In the genomic region with DNA sequence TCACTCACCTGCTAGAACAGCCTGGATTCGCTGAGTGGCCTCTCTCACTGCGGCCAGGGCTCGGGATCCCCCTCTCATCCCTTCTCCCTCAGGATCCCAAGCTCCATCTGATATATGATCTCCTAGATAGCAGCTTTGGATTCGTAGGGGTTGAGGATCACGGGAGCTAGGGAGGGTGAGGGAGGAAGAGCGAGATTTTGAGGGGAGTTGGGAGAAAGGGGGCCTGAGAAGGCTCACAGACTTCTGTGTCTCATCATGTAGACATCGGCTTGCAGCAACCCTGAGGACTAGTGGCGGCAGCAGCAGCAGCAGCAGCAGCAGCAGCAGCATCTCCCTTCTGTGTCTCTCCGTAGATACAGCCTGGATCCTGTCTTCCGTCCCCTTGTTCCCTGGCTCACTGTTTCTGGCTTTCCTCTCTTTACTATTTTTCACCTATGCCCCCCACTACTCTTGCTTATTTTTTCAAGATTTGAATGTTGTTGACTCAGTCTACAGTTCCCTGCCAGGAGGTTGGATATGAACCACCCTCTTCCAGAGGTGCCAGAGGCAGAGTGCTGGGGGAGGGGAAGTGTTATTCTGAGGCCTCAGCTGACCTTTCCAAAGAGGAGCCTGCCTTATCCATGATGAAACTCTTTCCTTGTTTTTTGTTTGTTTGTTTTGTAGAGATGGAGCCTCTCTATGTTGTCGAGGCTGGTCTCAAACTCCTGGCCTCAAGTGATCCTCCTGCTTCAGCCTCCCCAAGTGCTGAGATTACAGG, we compare ENCODE assay signal across 23 cellular contexts. TPM values are rescaled to one million over a fixed set of nuclear protein-coding genes. Genes with fewer than 3 reads are reported as not detected.
DNase-seq lines count a peak whose midpoint lies in the region; ATAC-seq and TF ChIP-seq lines count a peak whose summit lies in the region.
"Had no signal": no experiment of that assay in that cellular context is flagged by ENCODE, and none has a peak within 500 bp of the region (broad histone marks: within the 10 kb centered on the region; RNA-seq: fewer than 3 reads in every experiment).

A gene with protein sequence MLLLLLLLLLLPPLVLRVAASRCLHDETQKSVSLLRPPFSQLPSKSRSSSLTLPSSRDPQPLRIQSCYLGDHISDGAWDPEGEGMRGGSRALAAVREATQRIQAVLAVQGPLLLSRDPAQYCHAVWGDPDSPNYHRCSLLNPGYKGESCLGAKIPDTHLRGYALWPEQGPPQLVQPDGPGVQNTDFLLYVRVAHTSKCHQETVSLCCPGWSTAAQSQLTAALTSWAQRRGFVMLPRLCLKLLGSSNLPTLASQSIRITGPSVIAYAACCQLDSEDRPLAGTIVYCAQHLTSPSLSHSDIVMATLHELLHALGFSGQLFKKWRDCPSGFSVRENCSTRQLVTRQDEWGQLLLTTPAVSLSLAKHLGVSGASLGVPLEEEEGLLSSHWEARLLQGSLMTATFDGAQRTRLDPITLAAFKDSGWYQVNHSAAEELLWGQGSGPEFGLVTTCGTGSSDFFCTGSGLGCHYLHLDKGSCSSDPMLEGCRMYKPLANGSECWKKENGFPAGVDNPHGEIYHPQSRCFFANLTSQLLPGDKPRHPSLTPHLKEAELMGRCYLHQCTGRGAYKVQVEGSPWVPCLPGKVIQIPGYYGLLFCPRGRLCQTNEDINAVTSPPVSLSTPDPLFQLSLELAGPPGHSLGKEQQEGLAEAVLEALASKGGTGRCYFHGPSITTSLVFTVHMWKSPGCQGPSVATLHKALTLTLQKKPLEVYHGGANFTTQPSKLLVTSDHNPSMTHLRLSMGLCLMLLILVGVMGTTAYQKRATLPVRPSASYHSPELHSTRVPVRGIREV (minus strand): TSS at position 399 of the 757 bp plus-strand sequence. CDS start 69 bp downstream, at position 330.

- no peaks in the 10 kb centered on the region for H4K20me1 ChIP-seq in H9 (ENCODE audit: control insufficient read depth, insufficient read depth, insufficient read length)

- no peaks in the 10 kb centered on the region for H3K36me3 ChIP-seq in NT2/D1 (ENCODE audit: insufficient read depth, insufficient read length, low read length)
- H3K36me3 ChIP-seq in gastroesophageal sphincter = no peaks in the 10 kb centered on the region
- peaks cover 0 to 7% (median 0%) of the 10 kb centered on the region in 6 donors for H3K36me3 ChIP-seq in spleen
- H3K36me3 ChIP-seq: vagina, WERI-Rb-1 had no signal

- H3K4me1 Mint-ChIP-seq in H9 = peaks cover 45 to 52% of the 10 kb centered on the region in 2 experiments
- H3K4me1 Mint-ChIP-seq: activated CD4-positive, alpha-beta memory T cell treated with anti-CD3 and anti-CD28 coated beads, Interleukin-2, amount 10 ng/mL, durations not matched to agents 7 days and 5 days had no signal

- no peaks in the 10 kb centered on the region for H3K23me2 ChIP-seq in H9 (ENCODE audit: insufficient read length, low read depth, low read length, poor library complexity, severe bottlenecking)

- intact Hi-C loops in spleen (cut with DNase I; ENCODE audit: low total_unique reads) = no loop called here

- no peak within 1 kb of the TSS for H3K56ac ChIP-seq in H9 (ENCODE audit: insufficient read length, low read depth, low read length)

- peak within 1 kb of the TSS in 1 of 2 experiments; percentile 56; a peak in 3 of 5 replicates for H3K4me3 Mint-ChIP-seq in H9
- H3K4me3 Mint-ChIP-seq: activated CD4-positive, alpha-beta memory T cell treated with anti-CD3 and anti-CD28 coated beads, Interleukin-2, amount 10 ng/mL, durations not matched to agents 7 days and 5 days; activated naive CD4-positive, alpha-beta T cell treated with anti-CD3 and anti-CD28 coated beads for 36 hours; activated T-cell treated with anti-CD3 and anti-CD28 coated beads, Interleukin-2, amount 50 U/mL, for 24 hours; IgD-negative memory B cell; T-helper 1 cell treated with Interleukin-12 subunit alpha and Interleukin-12 subunit beta and Interleukin-4 antibody, amounts not matched to agents 30 μg/mL and 1 μg/mL, for 36 hours had no signal

- H3K4me3 ChIP-seq in NT2/D1 (ENCODE audit: insufficient read length, low read depth) = no peak within 1 kb of the TSS
- no peak within 1 kb of the TSS for H3K4me3 ChIP-seq in gastroesophageal sphincter
- H3K4me3 ChIP-seq in spleen = no peak within 1 kb of the TSS
- H3K4me3 ChIP-seq: vagina had no signal

- H2BK120ac ChIP-seq in H9 (ENCODE audit: low read depth, low read length, poor library complexity, severe bottlenecking) = no peak within 1 kb of the TSS

- H3K27me3 ChIP-seq in H9 (ENCODE audit: insufficient read depth, low read length) (no peaks in the 10 kb centered on the region), NT2/D1 (ENCODE audit: insufficient read depth, insufficient read length) (no peaks in the 10 kb centered on the region), gastroesophageal sphincter (no peaks in the 10 kb centered on the region), spleen (replicated peaks in 1 of 7) (no peaks in the 10 kb centered on the region)
- H3K27me3 ChIP-seq: vagina had no signal

- H3K9ac ChIP-seq in H9 (ENCODE audit: extremely low read depth, insufficient read length, low read length) (no peak within 1 kb of the TSS), NT2/D1 (ENCODE audit: insufficient read length, low read depth) (peak within 1 kb of the TSS; percentile 56)

- TF ChIP-seq POLR2A in gastroesophageal sphincter (IDR thresholded peaks at IDR 0.05) (no peak), spleen (IDR thresholded peaks at IDR 0.05) (no peak)

- no peak within 1 kb of the TSS for H2BK20ac ChIP-seq in H9 (ENCODE audit: low read depth, low read length, poor library complexity, severe bottlenecking)

- no peak within 1 kb of the TSS for H3K14ac ChIP-seq in H9 (ENCODE audit: insufficient read depth, low read length)

- H3K27me3 Mint-ChIP-seq in H9 (ENCODE audit: low read depth) = peaks cover 27% of the 10 kb centered on the region
- H3K27me3 Mint-ChIP-seq: activated CD4-positive, alpha-beta memory T cell treated with anti-CD3 and anti-CD28 coated beads, Interleukin-2, amount 10 ng/mL, durations not matched to agents 7 days and 5 days; activated T-cell treated with anti-CD3 and anti-CD28 coated beads, Interleukin-2, amount 50 U/mL, for 24 hours; IgD-negative memory B cell had no signal

- H3K18ac ChIP-seq in H9 (ENCODE audit: insufficient read length, low read depth, low read length) = no peak within 1 kb of the TSS

- H3K36me3 Mint-ChIP-seq in H9 (ENCODE audit: insufficient read depth in 1 of 3, low read depth in 3 of 3) = peaks cover 0 to 3% (median 0%) of the 10 kb centered on the region in 3 experiments; a peak in 1 of 7 replicates

- H2BK5ac ChIP-seq in H9 (ENCODE audit: insufficient read length, low read length) = no peak within 1 kb of the TSS

- H3K9me3 ChIP-seq in H9 (ENCODE audit: control insufficient read depth, low read depth, low read length) (no peaks in the 10 kb centered on the region), NT2/D1 (ENCODE audit: insufficient read depth, low read length) (peaks cover 8% of the 10 kb centered on the region; the same call in 1 of the 2 replicates), gastroesophageal sphincter (no peaks in the 10 kb centered on the region), spleen (no peaks in the 10 kb centered on the region)
- H3K9me3 ChIP-seq: Caco-2, vagina had no signal

- no peak within 1 kb of the TSS for H3K27ac ChIP-seq in H9 (ENCODE audit: insufficient read length, low read depth, low read length)
- no peak within 1 kb of the TSS for H3K27ac ChIP-seq in gastroesophageal sphincter
- H3K27ac ChIP-seq in spleen = peak within 1 kb of the TSS in 2 of 8 donors; percentile 30 to 48
- H3K27ac ChIP-seq: vagina, WERI-Rb-1 had no signal

- no peak within 1 kb of the TSS for H2AK5ac ChIP-seq in H9 (ENCODE audit: insufficient read length, low read length)

- no peak within 1 kb of the TSS for H3K23ac ChIP-seq in H9 (ENCODE audit: insufficient read length, low read depth, low read length)

- H3K79me2 ChIP-seq in H9 (ENCODE audit: insufficient read depth, low read length) = no peaks in the 10 kb centered on the region

- H4K8ac ChIP-seq in H9 (replicated peaks; ENCODE audit: insufficient read length, low read depth, low read length) = no peak within 1 kb of the TSS

- no peak within 1 kb of the TSS for H4K5ac ChIP-seq in H9 (ENCODE audit: insufficient read length, low read depth, low read length)

- H3T11ph ChIP-seq in H9 (ENCODE audit: low read length) = no peak within 1 kb of the TSS

- WGBS in H9 (ENCODE audit: extremely low coverage, insufficient read length, low lambda C conversion rate) = no CpG with 5 or more reads among the region's 11 CpGs
- 56 to 64% methylated on average over 7 to 10 of the region's 11 CpGs for WGBS in gastroesophageal sphincter (ENCODE audit: low coverage in 1 of 2), 2 donors
- WGBS in spleen, 5 donors = 79 to 89% (median 87%) methylated on average over 11 of the region's 11 CpGs

- TF ChIP-seq EP300 in gastroesophageal sphincter (IDR thresholded peaks at IDR 0.05) = no peak

- H3K27ac Mint-ChIP-seq in H9 = peak within 1 kb of the TSS in 1 of 3 experiments; percentile 92; a peak in 2 of 7 replicates
- H3K27ac Mint-ChIP-seq: activated CD4-positive, alpha-beta memory T cell treated with anti-CD3 and anti-CD28 coated beads, Interleukin-2, amount 10 ng/mL, durations not matched to agents 7 days and 5 days; activated naive CD4-positive, alpha-beta T cell treated with anti-CD3 and anti-CD28 coated beads for 36 hours; activated T-cell treated with anti-CD3 and anti-CD28 coated beads, Interleukin-2, amount 50 U/mL, for 24 hours; IgD-negative memory B cell; T-helper 1 cell treated with Interleukin-12 subunit alpha and Interleukin-12 subunit beta and Interleukin-4 antibody, amounts not matched to agents 30 μg/mL and 1 μg/mL, for 36 hours had no signal

- no peak within 1 kb of the TSS for H2AFZ ChIP-seq in H9 (ENCODE audit: low read length)

- H3K4me1 ChIP-seq in H9 (ENCODE audit: insufficient read depth, low read length) (no peaks in the 10 kb centered on the region; the same call in 1 of the 2 replicates), NT2/D1 (ENCODE audit: insufficient read depth, insufficient read length) (no peaks in the 10 kb centered on the region), gastroesophageal sphincter (peaks cover 0 to 10% (median 0%) of the 10 kb centered on the region in 3 donors), spleen (peaks cover 0 to 20% (median 8%) of the 10 kb centered on the region in 6 donors)
- H3K4me1 ChIP-seq: vagina had no signal

- H4K91ac ChIP-seq in H9 (ENCODE audit: insufficient read length, low read depth, low read length) = no peak within 1 kb of the TSS

- peak within 1 kb of the TSS; percentile 6 for H3K4me2 ChIP-seq in H9 (ENCODE audit: insufficient read depth, insufficient read length, low read length)

- no peak within 1 kb of the TSS; the same call in 1 of the 2 replicates for H2BK15ac ChIP-seq in H9 (ENCODE audit: low read depth, low read length)

- DNase-seq in H9 (no peak), NT2/D1 (ENCODE audit: low read depth, low spot score) (no peak), spleen (peak; percentile 23), hippocampal formation (lab: John Stamatoyannopoulos, UW) (no peak), NCI-H2196 treated with DMSO at 0.1 percent for 48 hours (lab: John Stamatoyannopoulos, UW; ENCODE audit: unreplicated experiment) (no peak)
- DNase-seq: activated CD4-positive, alpha-beta memory T cell treated with anti-CD3 and anti-CD28 coated beads, Interleukin-2, amount 10 ng/mL, durations not matched to agents 7 days and 5 days; activated naive CD4-positive, alpha-beta T cell treated with anti-CD3 and anti-CD28 coated beads for 36 hours; activated T-cell treated with anti-CD3 and anti-CD28 coated beads, Interleukin-2, amount 50 U/mL, for 24 hours; AML-193; Caco-2; NCI-H1694 treated with DMSO at 0.1 percent for 48 hours; NCI-H526; occipital lobe; OCI-M1; WERI-Rb-1 had no signal

- TF ChIP-seq CTCF in H9 (conservative IDR thresholded peaks at IDR 0.05) = no peak
- TF ChIP-seq CTCF in gastroesophageal sphincter (IDR thresholded peaks at IDR 0.05) = no peak
- no peak for TF ChIP-seq CTCF in spleen (IDR thresholded peaks at IDR 0.05 in 8 of 11, conservative IDR thresholded peaks at IDR 0.05 in 3 of 11)

- no peak within 1 kb of the TSS for H2BK12ac ChIP-seq in H9 (ENCODE audit: insufficient read length, low read depth, low read length)

- H3K79me1 ChIP-seq in H9 (ENCODE audit: insufficient read depth, low read depth, low read length, poor library complexity, severe bottlenecking) = no peaks in the 10 kb centered on the region

- H3K4ac ChIP-seq in H9 (ENCODE audit: low read depth, low read length) = no peak within 1 kb of the TSS

- H3K9me3 Mint-ChIP-seq in H9 = peaks cover 8 to 9% of the 10 kb centered on the region in 2 experiments
- H3K9me3 Mint-ChIP-seq: activated CD4-positive, alpha-beta memory T cell treated with anti-CD3 and anti-CD28 coated beads, Interleukin-2, amount 10 ng/mL, durations not matched to agents 7 days and 5 days; activated naive CD4-positive, alpha-beta T cell treated with anti-CD3 and anti-CD28 coated beads for 36 hours; activated T-cell treated with anti-CD3 and anti-CD28 coated beads, Interleukin-2, amount 50 U/mL, for 24 hours; IgD-negative memory B cell; T-helper 1 cell treated with Interleukin-12 subunit alpha and Interleukin-12 subunit beta and Interleukin-4 antibody, amounts not matched to agents 30 μg/mL and 1 μg/mL, for 36 hours had no signal

- ATAC-seq in gastroesophageal sphincter (peak; percentile 28), GM21423 (IDR thresholded peaks at IDR 0.05; ENCODE audit: unreplicated experiment) (no peak)

RNA-seq across cellular contexts. Expression of the gene that starts here (rescaled TPM):
- total RNA-seq in H9 (2021) (not detected in 2 replicates), gastroesophageal sphincter (under 1 TPM in 2 of 4 donors, not detected in 2; 0.13 to 0.31 TPM), spleen (not detected)
- not detected for polyA plus RNA-seq in spleen
- total RNA-seq: activated CD4-positive, alpha-beta memory T cell treated with anti-CD3 and anti-CD28 coated beads, Interleukin-2, amount 10 ng/mL, durations not matched to agents 7 days and 5 days; activated naive CD4-positive, alpha-beta T cell treated with anti-CD3 and anti-CD28 coated beads for 36 hours; astrocyte; Caco-2; cerebellum; mononuclear cell; occipital lobe; vagina had no signal
- polyA plus RNA-seq: IgD-negative memory B cell had no signal

Comparison
In these comparisons a context has a peak if more than half of its experiments do, and no peak if none do; other contexts are left out.
1. Peak in ATAC-seq in gastroesophageal sphincter; RNA of the gene not detected or under 1 TPM.
2. Peak in DNase-seq in spleen; RNA of the gene not detected or under 1 TPM.